8 cellular contexts compared by ENCODE assay signal in genomic region chr6:152669894-152670293, GRCh38. TPM values are rescaled to one million over a fixed set of nuclear protein-coding genes. Genes with fewer than 3 reads are reported as not detected.
A peak's percentile ranks its signal among the peaks of the same experiment; 100 is the strongest.
DNase-seq lines count a peak whose midpoint lies in the region; ATAC-seq and TF ChIP-seq lines count a peak whose summit lies in the region.

No MANE protein-coding gene starts in this region.

- H3K27ac ChIP-seq in breast epithelium = no peak overlapping the region
- no peak overlapping the region for H3K27ac ChIP-seq in esophagus muscularis mucosa (replicated peaks in 1 of 4)
- no peak overlapping the region for H3K27ac ChIP-seq in tibial artery
- no peak overlapping the region for H3K27ac ChIP-seq in stomach

- peaks cover 0 to 8% of the 10 kb centered on the region in 2 donors for H3K9me3 ChIP-seq in breast epithelium
- H3K9me3 ChIP-seq in esophagus muscularis mucosa = peaks cover 0 to 6% (median 0%) of the 10 kb centered on the region in 4 donors
- H3K9me3 ChIP-seq in tibial artery = no peaks in the 10 kb centered on the region
- H3K9me3 ChIP-seq in stomach = no peaks in the 10 kb centered on the region

- no peaks in the 10 kb centered on the region for H3K27me3 Mint-ChIP-seq in MCF 10A (ENCODE audit: insufficient read depth, unreplicated experiment)

- 25% methylated on average over 1 of the region's 1 CpG for WGBS in esophagus muscularis mucosa
- 12 to 32% (median 16%) methylated on average over 1 of the region's 1 CpG for WGBS in stomach, 5 donors

- no TSS peak for BruUV-seq in MCF 10A (replicated peaks; lab: Mats Ljungman, UMichigan)

- H3K4me3 ChIP-seq in breast epithelium = no peak overlapping the region
- H3K4me3 ChIP-seq in esophagus muscularis mucosa = no peak overlapping the region
- no peak overlapping the region for H3K4me3 ChIP-seq in tibial artery
- no peak overlapping the region for H3K4me3 ChIP-seq in stomach

- peak; percentile 42 for DNase-seq in MCF 10A (ENCODE audit: unreplicated experiment)
- DNase-seq in breast epithelium (ENCODE audit: low spot score in 2 of 2) = no peak
- DNase-seq in NCI-H748 treated with DMSO at 0.1 percent for 48 hours (lab: John Stamatoyannopoulos, UW) = peak; percentile 35
- no peak for DNase-seq in esophagus muscularis mucosa (ENCODE audit: extremely low spot score)
- DNase-seq in tibial artery = no peak
- DNase-seq in NCI-H187 (lab: John Stamatoyannopoulos, UW) = no peak
- no peak for DNase-seq in stomach

- ATAC-seq in GM18870 (IDR thresholded peaks at IDR 0.05; ENCODE audit: unreplicated experiment) = no peak

- CTCF ChIA-PET in MCF 10A (lab: Yijun Ruan, JAX) = interaction anchor here (0.6 to 6.4 kb wide), 13 partner anchors 21 to 1640 kb away, joined by 3 to 60 read pairs (median 4); partner anchors contain the start of gene SYNE1

- H3K9me3 Mint-ChIP-seq in MCF 10A (ENCODE audit: unreplicated experiment) = no peaks in the 10 kb centered on the region

- intact Hi-C loops in MCF 10A (cut with micrococcal nuclease) (loop anchor here (1.0 to 2.0 kb wide), 2 partner anchors 118 to 181 kb away; no protein-coding TSS in a partner anchor), breast epithelium (cut with DNase I; ENCODE audit: low total_unique reads) (no loop called here), esophagus muscularis mucosa (cut with DNase I) (loop anchor here (2.0 kb wide), 1 partner anchor 117 kb away; no protein-coding TSS in a partner anchor), tibial artery (cut with DNase I; ENCODE audit: low total_unique reads) (no loop called here), stomach (cut with DNase I; ENCODE audit: low total_unique reads) (no loop called here)

- H3K36me3 Mint-ChIP-seq in MCF 10A (ENCODE audit: insufficient read depth, unreplicated experiment) = no peaks in the 10 kb centered on the region

- H3K27me3 ChIP-seq in breast epithelium (no peaks in the 10 kb centered on the region), esophagus muscularis mucosa (no peaks in the 10 kb centered on the region), tibial artery (no peaks in the 10 kb centered on the region), stomach (no peaks in the 10 kb centered on the region)

- H3K4me1 ChIP-seq in breast epithelium (no peaks in the 10 kb centered on the region), esophagus muscularis mucosa (no peaks in the 10 kb centered on the region), tibial artery (no peaks in the 10 kb centered on the region), stomach (no peaks in the 10 kb centered on the region)

- no peak for TF ChIP-seq EP300 in esophagus muscularis mucosa (IDR thresholded peaks at IDR 0.05)
- TF ChIP-seq EP300 in stomach (IDR thresholded peaks at IDR 0.05) = no peak

- POLR2A ChIA-PET in MCF 10A (lab: Yijun Ruan, JAX) = no interaction called here

- no peaks in the 10 kb centered on the region for H3K4me1 Mint-ChIP-seq in MCF 10A (ENCODE audit: insufficient read depth, unreplicated experiment)

- H3K27ac Mint-ChIP-seq in MCF 10A (ENCODE audit: low read depth, unreplicated experiment) = no peak overlapping the region

- TF ChIP-seq CTCF in MCF 10A (IDR thresholded peaks at IDR 0.05; ENCODE audit: unreplicated experiment) (peak; percentile 42), breast epithelium (IDR thresholded peaks at IDR 0.05) (peak in 1 of 3 donors; percentile 38), esophagus muscularis mucosa (IDR thresholded peaks at IDR 0.05) (peak; percentile 46 to 49 (median 48)), tibial artery (IDR thresholded peaks at IDR 0.05) (peak; percentile 9 to 26), stomach (IDR thresholded peaks at IDR 0.05) (peak in 3 of 7 experiments; percentile 5 to 34 (median 27))

- TF ChIP-seq POLR2A in breast epithelium (IDR thresholded peaks at IDR 0.05) (no peak), esophagus muscularis mucosa (IDR thresholded peaks at IDR 0.05; ENCODE audit: low read depth) (no peak), stomach (IDR thresholded peaks at IDR 0.05) (no peak)

- H3K36me3 ChIP-seq in breast epithelium (no peaks in the 10 kb centered on the region), esophagus muscularis mucosa (no peaks in the 10 kb centered on the region), tibial artery (no peaks in the 10 kb centered on the region), stomach (no peaks in the 10 kb centered on the region)

- H3K4me3 Mint-ChIP-seq in MCF 10A (ENCODE audit: unreplicated experiment) = no peak overlapping the region

RNA-seq across cellular contexts. Expression of gene MYCT1, which starts 27.8 kb away (rescaled TPM):
- not detected in 2 replicates for total RNA-seq in MCF 10A (2022)
- 10 to 100 TPM in 2 of 3 donors, 1 to 10 TPM in 1; 6.6 to 16.4 (median 12.5) TPM for total RNA-seq in breast epithelium
- 10 to 100 TPM in 2 of 4 donors, 1 to 10 TPM in 2; 7.5 to 13.3 (median 10.6) TPM for total RNA-seq in esophagus muscularis mucosa
- 10 to 100 TPM in 1 of 5 donors, 1 to 10 TPM in 3, under 1 TPM in 1; 0.29 to 18.5 (median 4.5) TPM for total RNA-seq in stomach
- 1 to 10 TPM; 1.1 to 3.1 (median 2.1) TPM for polyA plus RNA-seq in stomach

RNA-seq across cellular contexts. Expression of gene SYNE1, which starts 32.7 kb away (rescaled TPM):
- total RNA-seq in MCF 10A (2022) (25.4 and 37.3 TPM in 2 replicates), breast epithelium (100 to 1,000 TPM in 1 of 3 donors, 10 to 100 TPM in 2; 80.9 to 106 (median 95.7) TPM), esophagus muscularis mucosa (100 to 1,000 TPM; 151 to 196 (median 170) TPM), stomach (100 to 1,000 TPM in 4 of 5 donors, 10 to 100 TPM in 1; 77.2 to 279 (median 167) TPM)
- 10 to 100 TPM; 12.8 to 13.6 (median 13.5) TPM for polyA plus RNA-seq in stomach

Comparison
In these comparisons a context has a peak if more than half of its experiments do, and no peak if none do; other contexts are left out.
1. DNase-seq: peak in MCF 10A (single experiment) and NCI-H748 treated with DMSO at 0.1 percent for 48 hours (single experiment); none in breast epithelium (0 of 2), esophagus muscularis mucosa (single experiment), tibial artery (0 of 2), NCI-H187 (0 of 2) and stomach (single experiment).
2. intact Hi-C loops: an anchor here in MCF 10A (1.0 to 2.0 kb wide) and esophagus muscularis mucosa (2.0 kb wide); none called in breast epithelium, tibial artery and stomach.